8 cellular contexts compared by ENCODE assay signal in genomic region chr12:94140556-94140955, GRCh38. TPM values are rescaled to one million over a fixed set of nuclear protein-coding genes. Genes with fewer than 3 reads are reported as not detected.
DNase-seq lines count a peak whose midpoint lies in the region; ATAC-seq and TF ChIP-seq lines count a peak whose summit lies in the region.

No MANE protein-coding gene starts in this region.

- H3K27me3 ChIP-seq in CD8-positive, alpha-beta T cell (ENCODE audit: insufficient read depth, low read length), result no peaks in the 10 kb centered on the region

- no peaks in the 10 kb centered on the region for H3K27me3 Mint-ChIP-seq in CD8-positive, alpha-beta T cell (ENCODE audit: low read depth)

- H3K27ac Mint-ChIP-seq in CD8-positive, alpha-beta T cell, result no peak overlapping the region

- peak; percentile 49 for ATAC-seq in CD8-positive, alpha-beta T cell
- ATAC-seq in HG02759 (IDR thresholded peaks at IDR 0.05; ENCODE audit: unreplicated experiment) (peak; percentile 43), HG02870 (IDR thresholded peaks at IDR 0.05; ENCODE audit: unreplicated experiment) (no peak), HG02840 (IDR thresholded peaks at IDR 0.05; ENCODE audit: low FRiP score, unreplicated experiment) (no peak)

- TF ChIP-seq POLR2A in erythroblast (IDR thresholded peaks at IDR 0.05; ENCODE audit: low read length), result no peak

- H3K4me1 Mint-ChIP-seq in CD8-positive, alpha-beta T cell (ENCODE audit: low read depth), result no peaks in the 10 kb centered on the region

- H3K36me3 ChIP-seq in CD8-positive, alpha-beta T cell (ENCODE audit: insufficient read depth, low read length), result no peaks in the 10 kb centered on the region

- peak in 5 of 7 experiments; percentile 19 to 64 (median 47) for DNase-seq in CD8-positive, alpha-beta T cell
- DNase-seq in activated CD4-positive, alpha-beta T cell treated with anti-CD3 and anti-CD28 coated beads for 48 hours, result peak; percentile 75
- DNase-seq in erythroblast (lab: John Stamatoyannopoulos, UW) (peak; percentile 71 to 75), NCI-H1436 (lab: John Stamatoyannopoulos, UW) (no peak)
- peak; percentile 72 for DNase-seq in stimulated activated CD8-positive, alpha-beta memory T cell treated with anti-CD3 and anti-CD28 coated beads, Interleukin-4, amount 100 ng/mL, for 48 hours

- intact Hi-C loops in CD8-positive, alpha-beta T cell (cut with DNase I, micrococcal nuclease), result loop anchor here in 1 of 2 experiments (1.0 kb wide), 1 partner anchor 392 kb away; no protein-coding TSS in a partner anchor

- CTCF ChIA-PET in CD8-positive, alpha-beta T cell (lab: Charles Lee), result interaction anchor here (1.0 to 3.0 kb wide), 5 partner anchors 11 to 397 kb away, joined by 3 to 19 read pairs (median 3); no protein-coding TSS in a partner anchor

- peak; percentile 48 for TF ChIP-seq CTCF in CD8-positive, alpha-beta T cell (IDR thresholded peaks at IDR 0.05)

- POLR2A ChIA-PET in CD8-positive, alpha-beta T cell (lab: Charles Lee), result no interaction called here

- H3K4me1 ChIP-seq in CD8-positive, alpha-beta T cell (ENCODE audit: insufficient read depth, low read length), result no peaks in the 10 kb centered on the region

- H3K4me3 ChIP-seq in CD8-positive, alpha-beta T cell (ENCODE audit: low read depth, low read length), result no peak overlapping the region

- H3K9me3 Mint-ChIP-seq in CD8-positive, alpha-beta T cell, result no peaks in the 10 kb centered on the region

- H3K9me3 ChIP-seq in CD8-positive, alpha-beta T cell (ENCODE audit: low read length), result no peaks in the 10 kb centered on the region

- H3K27ac ChIP-seq in CD8-positive, alpha-beta T cell (ENCODE audit: low read depth, low read length), result no peak overlapping the region

- H3K4me3 Mint-ChIP-seq in CD8-positive, alpha-beta T cell, result no peak overlapping the region

- H3K36me3 Mint-ChIP-seq in CD8-positive, alpha-beta T cell, result no peaks in the 10 kb centered on the region

RNA-seq across cellular contexts. Expression of gene PLXNC1, which starts 7.8 kb away (rescaled TPM):
- 1 to 10 TPM; 6.0 to 7.7 TPM for total RNA-seq in CD8-positive, alpha-beta T cell

Comparison
In these comparisons a context has a peak if more than half of its experiments do, and no peak if none do; other contexts are left out.
1. ATAC-seq: peak in CD8-positive, alpha-beta T cell (single experiment) and HG02759 (single experiment); none in HG02870 (single experiment) and HG02840 (single experiment).